Comparison of ENCODE assay signal across 15 cellular contexts in genomic region chr1:25477448-25478034, GRCh38. TPM values are rescaled to one million over a fixed set of nuclear protein-coding genes. Genes with fewer than 3 reads are reported as not detected.
DNase-seq lines count a peak whose midpoint lies in the region; ATAC-seq and TF ChIP-seq lines count a peak whose summit lies in the region.
"Had no signal": no experiment of that assay in that cellular context is flagged by ENCODE, and none has a peak within 500 bp of the region (broad histone marks: within the 10 kb centered on the region; RNA-seq: fewer than 3 reads in every experiment).

No MANE protein-coding gene starts in this region.

- no peaks in the 10 kb centered on the region for H3K27me3 Mint-ChIP-seq in progenitor cell of endocrine pancreas

- intact Hi-C loops in left cardiac atrium (cut with DNase I), result no loop called here

- TF ChIP-seq CTCF in progenitor cell of endocrine pancreas (IDR thresholded peaks at IDR 0.05; ENCODE audit: unreplicated experiment), result no peak

- ATAC-seq in GM19023 (IDR thresholded peaks at IDR 0.05; ENCODE audit: unreplicated experiment), result no peak
- ATAC-seq in HG03442 (IDR thresholded peaks at IDR 0.05; ENCODE audit: unreplicated experiment), result no peak
- no peak for ATAC-seq in left cardiac atrium
- ATAC-seq: foreskin keratinocyte, HepG2 had no signal

- peak overlapping the region; percentile 82 for H3K27ac Mint-ChIP-seq in progenitor cell of endocrine pancreas
- H3K27ac Mint-ChIP-seq: endodermal cell had no signal

- peak; percentile 72 for DNase-seq in DMS79 (lab: John Stamatoyannopoulos, UW)
- peak; percentile 5 for DNase-seq in RPMI7951 (ENCODE audit: low read depth)
- DNase-seq in erythroblast (lab: John Stamatoyannopoulos, UW), result peak; percentile 57 to 74
- no peak for DNase-seq in progenitor cell of endocrine pancreas (ENCODE audit: low spot score, unreplicated experiment)
- no peak for DNase-seq in left cardiac atrium
- DNase-seq in SK-N-DZ (ENCODE audit: low spot score), result no peak
- DNase-seq: activated CD4-positive, CD25-positive, alpha-beta regulatory T cell treated with anti-CD3 and anti-CD28 coated beads, Interleukin-2, amount 50 U/mL, for 72 hours; activated CD8-positive, alpha-beta memory T cell treated with anti-CD3 and anti-CD28 coated beads, Interleukin-2, amount 50 U/mL, for 4 hours; endodermal cell; foreskin keratinocyte; midbrain; NCI-H2081 had no signal

- H3K4me1 Mint-ChIP-seq in progenitor cell of endocrine pancreas (ENCODE audit: low read depth), result peaks cover 38% of the 10 kb centered on the region

- no peaks in the 10 kb centered on the region for H3K9me3 Mint-ChIP-seq in progenitor cell of endocrine pancreas (ENCODE audit: low read depth)
- H3K9me3 Mint-ChIP-seq: endodermal cell had no signal

- no peaks in the 10 kb centered on the region for H3K36me3 Mint-ChIP-seq in progenitor cell of endocrine pancreas (ENCODE audit: insufficient read depth)

- no peak overlapping the region for H3K4me3 Mint-ChIP-seq in progenitor cell of endocrine pancreas (ENCODE audit: low read depth)
- H3K4me3 Mint-ChIP-seq: endodermal cell had no signal

- TF ChIP-seq POLR2A in erythroblast (IDR thresholded peaks at IDR 0.05; ENCODE audit: low read length), result no peak

RNA-seq across cellular contexts. Expression of gene MACO1, which starts 46.8 kb away (rescaled TPM):
- 14.7 and 19.2 TPM in 2 replicates for total RNA-seq in RPMI7951 (2014; rRNA removed; shearing (Covaris generic))
- total RNA-seq in progenitor cell of endocrine pancreas (31.2 and 31.5 TPM in 2 replicates), left cardiac atrium (10 to 100 TPM; 15.1 to 16.4 TPM)
- polyA plus RNA-seq in SK-N-DZ (2014; cell fraction: cytosol; rRNA removed), result 16.5 and 20.3 TPM in 2 replicates
- polyA plus RNA-seq in SK-N-DZ (2014; cell fraction: nucleus; rRNA removed), result 13.2 and 13.5 TPM in 2 replicates

RNA-seq across cellular contexts. Expression of gene RHCE, which starts 56.9 kb away (rescaled TPM):
- total RNA-seq in RPMI7951 (2014; rRNA removed; shearing (Covaris generic)), result 0.24 and 0.78 TPM in 2 replicates
- total RNA-seq in progenitor cell of endocrine pancreas (not detected in 2 replicates), left cardiac atrium (under 1 TPM; 0.65 to 0.71 TPM)
- 0.26 and 0.91 TPM in 2 replicates for polyA plus RNA-seq in SK-N-DZ (2014; cell fraction: cytosol; rRNA removed)
- polyA plus RNA-seq in SK-N-DZ (2014; cell fraction: nucleus; rRNA removed), result not detected in 2 replicates
- total RNA-seq: HepG2 had no signal

Comparison
In these comparisons a context has a peak if more than half of its experiments do, and no peak if none do; other contexts are left out.
1. DNase-seq: peak in DMS79 (single experiment), RPMI7951 (single experiment) and erythroblast (2 of 2); none in progenitor cell of endocrine pancreas (single experiment), left cardiac atrium (single experiment) and SK-N-DZ (single experiment).